9 cellular contexts compared by ENCODE assay signal in the genomic region with DNA sequence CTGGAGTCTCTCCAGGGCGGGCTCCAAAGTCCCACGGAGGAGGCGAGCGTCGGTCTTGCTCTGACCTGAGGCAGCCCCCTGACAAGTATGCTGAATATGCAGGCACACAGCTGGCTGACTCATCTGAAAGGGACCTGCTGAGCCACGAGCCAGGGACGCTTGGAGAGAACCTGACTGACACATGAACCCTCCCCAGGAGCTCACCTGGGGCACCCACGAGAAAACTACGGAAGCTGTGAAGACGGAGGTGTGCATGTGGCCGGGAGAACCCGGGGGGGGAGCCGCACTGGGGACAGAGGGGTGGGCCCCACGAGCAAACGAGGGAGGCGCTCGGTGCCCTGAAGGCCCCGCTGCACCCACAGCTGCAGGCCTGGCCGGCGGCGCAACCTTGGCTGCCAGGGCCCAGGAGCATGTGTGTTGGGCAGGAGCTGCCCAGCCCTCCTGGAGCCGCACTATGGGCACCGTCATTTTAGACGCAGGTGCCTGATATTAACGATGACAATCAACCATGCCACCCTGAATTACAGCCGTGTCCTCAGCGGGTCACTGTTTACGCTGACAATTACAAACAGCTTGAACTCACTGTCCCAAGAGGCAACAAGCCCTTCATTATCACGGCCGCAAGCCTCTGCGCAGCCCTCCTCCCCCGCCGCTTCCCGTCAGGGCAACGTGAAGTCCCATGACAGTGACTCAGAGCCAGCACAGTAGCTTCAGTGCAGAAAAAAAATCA.
DNase-seq lines count a peak whose midpoint lies in the region; ATAC-seq and TF ChIP-seq lines count a peak whose summit lies in the region.
"Had no signal": no experiment of that assay in that cellular context is flagged by ENCODE, and none has a peak within 500 bp of the region (broad histone marks: within the 10 kb centered on the region; RNA-seq: fewer than 3 reads in every experiment).

No MANE protein-coding gene starts in this region.

- CTCF ChIA-PET in activated CD8-positive, alpha-beta T cell treated with anti-CD3 and anti-CD28 coated beads, Interleukin-2, amount 10 ng/mL, durations not matched to agents 7 days and 5 days (lab: Charles Lee) = no interaction called here
- CTCF ChIA-PET in activated CD8-positive, alpha-beta T cell treated with anti-CD3 and anti-CD28 coated beads for 36 hours (lab: Charles Lee) = no interaction called here
- CTCF ChIA-PET in activated CD8-positive, alpha-beta memory T cell treated with anti-CD3 and anti-CD28 coated beads, Interleukin-2, amount 10 ng/mL, durations not matched to agents 7 days and 5 days (lab: Charles Lee) = interaction anchor here (1.1 kb wide), 1 partner anchor 72 kb away, joined by 3 read pairs; no protein-coding TSS in a partner anchor

- no peak for ATAC-seq in activated CD8-positive, alpha-beta T cell treated with anti-CD3 and anti-CD28 coated beads, Interleukin-2, amount 10 ng/mL, durations not matched to agents 7 days and 5 days
- no peak for ATAC-seq in activated CD8-positive, alpha-beta T cell treated with anti-CD3 and anti-CD28 coated beads for 36 hours
- ATAC-seq in HG03095 (IDR thresholded peaks at IDR 0.05; ENCODE audit: unreplicated experiment) (no peak), HG03460 (IDR thresholded peaks at IDR 0.05; ENCODE audit: unreplicated experiment) (no peak)
- no peak for ATAC-seq in activated CD8-positive, alpha-beta memory T cell treated with anti-CD3 and anti-CD28 coated beads, Interleukin-2, amount 10 ng/mL, durations not matched to agents 7 days and 5 days
- ATAC-seq: T-cell had no signal

- no peak for DNase-seq in activated CD8-positive, alpha-beta T cell treated with anti-CD3 and anti-CD28 coated beads, Interleukin-2, amount 10 ng/mL, durations not matched to agents 7 days and 5 days
- DNase-seq in activated CD8-positive, alpha-beta T cell treated with anti-CD3 and anti-CD28 coated beads for 36 hours = no peak
- DNase-seq in iPS-NIHi11 (ENCODE audit: low spot score) (peak; percentile 76), skeletal muscle cell (ENCODE audit: low read depth) (peak; percentile 60)
- no peak for DNase-seq in activated CD8-positive, alpha-beta memory T cell treated with anti-CD3 and anti-CD28 coated beads, Interleukin-2, amount 10 ng/mL, durations not matched to agents 7 days and 5 days

- H3K27me3 Mint-ChIP-seq in activated CD8-positive, alpha-beta T cell treated with anti-CD3 and anti-CD28 coated beads, Interleukin-2, amount 10 ng/mL, durations not matched to agents 7 days and 5 days (ENCODE audit: low read depth) = peaks cover 18% of the 10 kb centered on the region
- peaks cover 16% of the 10 kb centered on the region for H3K27me3 Mint-ChIP-seq in activated CD8-positive, alpha-beta T cell treated with anti-CD3 and anti-CD28 coated beads for 36 hours
- no peaks in the 10 kb centered on the region for H3K27me3 Mint-ChIP-seq in brain
- peaks cover 12% of the 10 kb centered on the region for H3K27me3 Mint-ChIP-seq in activated CD8-positive, alpha-beta memory T cell treated with anti-CD3 and anti-CD28 coated beads, Interleukin-2, amount 10 ng/mL, durations not matched to agents 7 days and 5 days

- peak overlapping the region; percentile 67 for H3K27ac Mint-ChIP-seq in activated CD8-positive, alpha-beta T cell treated with anti-CD3 and anti-CD28 coated beads, Interleukin-2, amount 10 ng/mL, durations not matched to agents 7 days and 5 days
- no peak overlapping the region for H3K27ac Mint-ChIP-seq in activated CD8-positive, alpha-beta T cell treated with anti-CD3 and anti-CD28 coated beads for 36 hours
- H3K27ac Mint-ChIP-seq in brain = peak overlapping the region; percentile 90 to 99 (median 95)
- no peak overlapping the region for H3K27ac Mint-ChIP-seq in activated CD8-positive, alpha-beta memory T cell treated with anti-CD3 and anti-CD28 coated beads, Interleukin-2, amount 10 ng/mL, durations not matched to agents 7 days and 5 days
- H3K27ac Mint-ChIP-seq: T-cell had no signal

- POLR2A ChIA-PET in activated CD8-positive, alpha-beta T cell treated with anti-CD3 and anti-CD28 coated beads, Interleukin-2, amount 10 ng/mL, durations not matched to agents 7 days and 5 days (lab: Charles Lee) = no interaction called here
- POLR2A ChIA-PET in activated CD8-positive, alpha-beta T cell treated with anti-CD3 and anti-CD28 coated beads for 36 hours (lab: Charles Lee) = no interaction called here

- peak overlapping the region; percentile 2 for H3K4me3 ChIP-seq in skeletal muscle cell (ENCODE audit: low read depth, low read length)

- peaks cover 5% of the 10 kb centered on the region for H3K4me1 Mint-ChIP-seq in activated CD8-positive, alpha-beta T cell treated with anti-CD3 and anti-CD28 coated beads, Interleukin-2, amount 10 ng/mL, durations not matched to agents 7 days and 5 days (ENCODE audit: low read depth)
- peaks cover 2% of the 10 kb centered on the region for H3K4me1 Mint-ChIP-seq in activated CD8-positive, alpha-beta T cell treated with anti-CD3 and anti-CD28 coated beads for 36 hours (ENCODE audit: low read depth)
- H3K4me1 Mint-ChIP-seq in brain = peaks cover 92% of the 10 kb centered on the region
- peaks cover 2% of the 10 kb centered on the region for H3K4me1 Mint-ChIP-seq in activated CD8-positive, alpha-beta memory T cell treated with anti-CD3 and anti-CD28 coated beads, Interleukin-2, amount 10 ng/mL, durations not matched to agents 7 days and 5 days

- intact Hi-C loops in activated CD8-positive, alpha-beta T cell treated with anti-CD3 and anti-CD28 coated beads for 36 hours (cut with micrococcal nuclease) = no loop called here

- no peak overlapping the region for H3K4me3 Mint-ChIP-seq in activated CD8-positive, alpha-beta T cell treated with anti-CD3 and anti-CD28 coated beads, Interleukin-2, amount 10 ng/mL, durations not matched to agents 7 days and 5 days
- H3K4me3 Mint-ChIP-seq in activated CD8-positive, alpha-beta T cell treated with anti-CD3 and anti-CD28 coated beads for 36 hours = no peak overlapping the region
- H3K4me3 Mint-ChIP-seq in brain = peak overlapping the region; percentile 66 to 78 (median 74)
- H3K4me3 Mint-ChIP-seq in activated CD8-positive, alpha-beta memory T cell treated with anti-CD3 and anti-CD28 coated beads, Interleukin-2, amount 10 ng/mL, durations not matched to agents 7 days and 5 days = no peak overlapping the region
- H3K4me3 Mint-ChIP-seq: T-cell had no signal

- TF ChIP-seq CTCF in activated CD8-positive, alpha-beta T cell treated with anti-CD3 and anti-CD28 coated beads for 36 hours (IDR thresholded peaks at IDR 0.05) = no peak
- no peak for TF ChIP-seq CTCF in brain (conservative IDR thresholded peaks at IDR 0.05)

- H3K9me3 Mint-ChIP-seq in activated CD8-positive, alpha-beta T cell treated with anti-CD3 and anti-CD28 coated beads, Interleukin-2, amount 10 ng/mL, durations not matched to agents 7 days and 5 days (ENCODE audit: insufficient read depth) = no peaks in the 10 kb centered on the region
- H3K9me3 Mint-ChIP-seq in activated CD8-positive, alpha-beta T cell treated with anti-CD3 and anti-CD28 coated beads for 36 hours = no peaks in the 10 kb centered on the region
- H3K9me3 Mint-ChIP-seq in brain = peaks cover 0 to 8% (median 4%) of the 10 kb centered on the region in 5 experiments
- no peaks in the 10 kb centered on the region for H3K9me3 Mint-ChIP-seq in activated CD8-positive, alpha-beta memory T cell treated with anti-CD3 and anti-CD28 coated beads, Interleukin-2, amount 10 ng/mL, durations not matched to agents 7 days and 5 days (ENCODE audit: low read depth)
- H3K9me3 Mint-ChIP-seq: T-cell had no signal

- H3K36me3 Mint-ChIP-seq in activated CD8-positive, alpha-beta T cell treated with anti-CD3 and anti-CD28 coated beads, Interleukin-2, amount 10 ng/mL, durations not matched to agents 7 days and 5 days (ENCODE audit: low read depth) = no peaks in the 10 kb centered on the region
- H3K36me3 Mint-ChIP-seq in activated CD8-positive, alpha-beta T cell treated with anti-CD3 and anti-CD28 coated beads for 36 hours (ENCODE audit: low read depth) = no peaks in the 10 kb centered on the region
- H3K36me3 Mint-ChIP-seq in brain = peaks cover 44% of the 10 kb centered on the region
- no peaks in the 10 kb centered on the region for H3K36me3 Mint-ChIP-seq in activated CD8-positive, alpha-beta memory T cell treated with anti-CD3 and anti-CD28 coated beads, Interleukin-2, amount 10 ng/mL, durations not matched to agents 7 days and 5 days
- H3K36me3 Mint-ChIP-seq: T-cell had no signal

Comparison
In these comparisons a context has a peak if more than half of its experiments do, and no peak if none do; other contexts are left out.
1. H3K27ac Mint-ChIP-seq: peak in activated CD8-positive, alpha-beta T cell treated with anti-CD3 and anti-CD28 coated beads, Interleukin-2, amount 10 ng/mL, durations not matched to agents 7 days and 5 days (single experiment) and brain (5 of 5); none in activated CD8-positive, alpha-beta T cell treated with anti-CD3 and anti-CD28 coated beads for 36 hours (single experiment) and activated CD8-positive, alpha-beta memory T cell treated with anti-CD3 and anti-CD28 coated beads, Interleukin-2, amount 10 ng/mL, durations not matched to agents 7 days and 5 days (single experiment).
2. DNase-seq: peak in iPS-NIHi11 (single experiment) and skeletal muscle cell (single experiment); none in activated CD8-positive, alpha-beta T cell treated with anti-CD3 and anti-CD28 coated beads, Interleukin-2, amount 10 ng/mL, durations not matched to agents 7 days and 5 days (single experiment), activated CD8-positive, alpha-beta T cell treated with anti-CD3 and anti-CD28 coated beads for 36 hours (single experiment) and activated CD8-positive, alpha-beta memory T cell treated with anti-CD3 and anti-CD28 coated beads, Interleukin-2, amount 10 ng/mL, durations not matched to agents 7 days and 5 days (single experiment).
3. H3K4me3 Mint-ChIP-seq: peak in brain (5 of 5); none in activated CD8-positive, alpha-beta T cell treated with anti-CD3 and anti-CD28 coated beads, Interleukin-2, amount 10 ng/mL, durations not matched to agents 7 days and 5 days (single experiment), activated CD8-positive, alpha-beta T cell treated with anti-CD3 and anti-CD28 coated beads for 36 hours (single experiment) and activated CD8-positive, alpha-beta memory T cell treated with anti-CD3 and anti-CD28 coated beads, Interleukin-2, amount 10 ng/mL, durations not matched to agents 7 days and 5 days (single experiment).